In genomic region chr21:37700641-37701202, GRCh38 we compare ENCODE assay signal across 8 cellular contexts.
DNase-seq lines count a peak whose midpoint lies in the region; ATAC-seq, FAIRE-seq and TF ChIP-seq lines count a peak whose summit lies in the region.

No MANE protein-coding gene starts in this region.

- H3K27ac ChIP-seq in HL-60 (replicated peaks) (no peak overlapping the region), astrocyte (ENCODE audit: low read depth, low read length) (no peak overlapping the region)

- H3K4me1 ChIP-seq in astrocyte (ENCODE audit: insufficient read depth, low read length): no peaks in the 10 kb centered on the region

- TF ChIP-seq CTCF in HL-60 (IDR thresholded peaks at IDR 0.05; ENCODE audit: insufficient read depth, low read length) (peak; percentile 48), astrocyte (IDR thresholded peaks at IDR 0.05; ENCODE audit: insufficient read depth, low read depth, low read length) (peak; percentile 74)

- peak; percentile 87 for ATAC-seq in GM21576 (IDR thresholded peaks at IDR 0.05; ENCODE audit: unreplicated experiment)
- ATAC-seq in stimulated activated naive CD8-positive, alpha-beta T cell treated with anti-CD3 and anti-CD28 coated beads, Interleukin-15, amount 100 ng/mL, for 72 hours: peak; percentile 86

- H3K36me3 ChIP-seq in astrocyte (ENCODE audit: insufficient read depth, low read length): no peaks in the 10 kb centered on the region

- no peak overlapping the region for H3K9ac ChIP-seq in astrocyte (ENCODE audit: low read length)

- peaks cover 9% of the 10 kb centered on the region for H3K27me3 Mint-ChIP-seq in activated naive CD4-positive, alpha-beta T cell treated with anti-CD3 and anti-CD28 coated beads for 36 hours (ENCODE audit: low read depth)
- peaks cover 8% of the 10 kb centered on the region for H3K27me3 Mint-ChIP-seq in astrocyte (ENCODE audit: low read depth, unreplicated experiment)
- H3K27me3 Mint-ChIP-seq in stimulated activated naive CD8-positive, alpha-beta T cell treated with anti-CD3 and anti-CD28 coated beads, Interleukin-15, amount 100 ng/mL, for 72 hours: peaks cover 15% of the 10 kb centered on the region

- H3K27ac Mint-ChIP-seq in activated naive CD4-positive, alpha-beta T cell treated with anti-CD3 and anti-CD28 coated beads for 36 hours: no peak overlapping the region
- H3K27ac Mint-ChIP-seq in astrocyte (ENCODE audit: unreplicated experiment): no peak overlapping the region
- H3K27ac Mint-ChIP-seq in stimulated activated naive CD8-positive, alpha-beta T cell treated with anti-CD3 and anti-CD28 coated beads, Interleukin-15, amount 100 ng/mL, for 72 hours: no peak overlapping the region

- H3K27me3 ChIP-seq in HL-60 (ENCODE audit: insufficient read depth, poor library complexity, severe bottlenecking) (no peaks in the 10 kb centered on the region), astrocyte (ENCODE audit: insufficient read depth, low read length) (peaks cover 13% of the 10 kb centered on the region)

- H2AFZ ChIP-seq in astrocyte (ENCODE audit: low read depth, low read length): no peak overlapping the region

- no peak overlapping the region for H3K4me3 Mint-ChIP-seq in activated naive CD4-positive, alpha-beta T cell treated with anti-CD3 and anti-CD28 coated beads for 36 hours
- no peak overlapping the region for H3K4me3 Mint-ChIP-seq in astrocyte (ENCODE audit: unreplicated experiment)
- H3K4me3 Mint-ChIP-seq in stimulated activated naive CD8-positive, alpha-beta T cell treated with anti-CD3 and anti-CD28 coated beads, Interleukin-15, amount 100 ng/mL, for 72 hours: no peak overlapping the region

- DNase-seq in activated naive CD4-positive, alpha-beta T cell treated with anti-CD3 and anti-CD28 coated beads for 36 hours: peak; percentile 20
- no peak for DNase-seq in activated naive CD4-positive, alpha-beta T cell (lab: John Stamatoyannopoulos, UW)
- DNase-seq in HL-60 (ENCODE audit: low read depth in 1 of 2, low spot score in 1 of 2) (peak; percentile 30 to 52), NCI-H524 treated with DMSO at 0.1 percent for 48 hours (lab: John Stamatoyannopoulos, UW) (peak; percentile 76), astrocyte (ENCODE audit: low read depth) (peak; percentile 74), iPS-NIHi7 (ENCODE audit: extremely low spot score) (peak; percentile 94)
- DNase-seq in stimulated activated naive CD8-positive, alpha-beta T cell treated with anti-CD3 and anti-CD28 coated beads, Interleukin-15, amount 100 ng/mL, for 72 hours: peak in 1 of 2 donors; percentile 25

- FAIRE-seq in astrocyte (lab: Jason Lieb, UNC): peak; percentile 77

- H4K20me1 ChIP-seq in astrocyte (ENCODE audit: insufficient read depth, low read length): no peaks in the 10 kb centered on the region

- H3K9me3 Mint-ChIP-seq in activated naive CD4-positive, alpha-beta T cell treated with anti-CD3 and anti-CD28 coated beads for 36 hours: no peaks in the 10 kb centered on the region
- H3K9me3 Mint-ChIP-seq in astrocyte (ENCODE audit: unreplicated experiment): no peaks in the 10 kb centered on the region
- H3K9me3 Mint-ChIP-seq in stimulated activated naive CD8-positive, alpha-beta T cell treated with anti-CD3 and anti-CD28 coated beads, Interleukin-15, amount 100 ng/mL, for 72 hours: no peaks in the 10 kb centered on the region

- no peak overlapping the region for H3K4me2 ChIP-seq in astrocyte (ENCODE audit: low read length)

- no peaks in the 10 kb centered on the region for H3K36me3 Mint-ChIP-seq in activated naive CD4-positive, alpha-beta T cell treated with anti-CD3 and anti-CD28 coated beads for 36 hours (ENCODE audit: low read depth)
- peaks cover 4% of the 10 kb centered on the region for H3K36me3 Mint-ChIP-seq in astrocyte (ENCODE audit: low read depth, unreplicated experiment)

- H3K4me3 ChIP-seq in HL-60 (replicated peaks; ENCODE audit: insufficient read depth, low read length) (no peak overlapping the region), astrocyte (ENCODE audit: insufficient read depth, low read depth, low read length) (no peak overlapping the region)

- intact Hi-C loops in activated naive CD4-positive, alpha-beta T cell treated with anti-CD3 and anti-CD28 coated beads for 36 hours (cut with micrococcal nuclease): loop anchor here (1.0 kb wide), 1 partner anchor 652 kb away; no protein-coding TSS in a partner anchor

- H3K79me2 ChIP-seq in astrocyte (ENCODE audit: insufficient read depth, low read length): no peaks in the 10 kb centered on the region

- no peaks in the 10 kb centered on the region for H3K4me1 Mint-ChIP-seq in activated naive CD4-positive, alpha-beta T cell treated with anti-CD3 and anti-CD28 coated beads for 36 hours (ENCODE audit: low read depth)
- H3K4me1 Mint-ChIP-seq in astrocyte (ENCODE audit: low read depth, unreplicated experiment): no peaks in the 10 kb centered on the region
- no peaks in the 10 kb centered on the region for H3K4me1 Mint-ChIP-seq in stimulated activated naive CD8-positive, alpha-beta T cell treated with anti-CD3 and anti-CD28 coated beads, Interleukin-15, amount 100 ng/mL, for 72 hours

- CTCF ChIA-PET in activated naive CD4-positive, alpha-beta T cell treated with anti-CD3 and anti-CD28 coated beads for 36 hours (lab: Charles Lee): interaction anchor here (0.8 to 2.2 kb wide), 11 partner anchors 12 to 654 kb away, joined by 3 to 9 read pairs (median 3); no protein-coding TSS in a partner anchor

- H3K9me3 ChIP-seq in astrocyte (ENCODE audit: insufficient read depth, low read depth, low read length): no peaks in the 10 kb centered on the region

Comparison
In these comparisons a context has a peak if more than half of its experiments do, and no peak if none do; other contexts are left out.
1. DNase-seq: peak in activated naive CD4-positive, alpha-beta T cell treated with anti-CD3 and anti-CD28 coated beads for 36 hours (single experiment), HL-60 (2 of 2), NCI-H524 treated with DMSO at 0.1 percent for 48 hours (single experiment), astrocyte (single experiment) and iPS-NIHi7 (single experiment); none in activated naive CD4-positive, alpha-beta T cell (0 of 4).